ENCODE assay signal across 15 cellular contexts in genomic region chr10:47239211-47239610, GRCh38.
DNase-seq lines count a peak whose midpoint lies in the region; ATAC-seq and TF ChIP-seq lines count a peak whose summit lies in the region.
"Had no signal": no experiment of that assay in that cellular context is flagged by ENCODE, and none has a peak within 500 bp of the region (broad histone marks: within the 10 kb centered on the region; RNA-seq: fewer than 3 reads in every experiment).

No MANE protein-coding gene starts in this region.

- H2AFZ ChIP-seq in DND-41 (ENCODE audit: low read depth, low read length) = no peak overlapping the region

- H3K27ac ChIP-seq in DND-41 (ENCODE audit: low read length) (no peak overlapping the region), endodermal cell (ENCODE audit: low read depth, low read length) (no peak overlapping the region)
- H3K27ac ChIP-seq: A549, C4-2B had no signal

- POLR2A ChIA-PET in GM10248 (lab: Yijun Ruan, JAX) = no interaction called here

- H3K27me3 ChIP-seq in DND-41 (ENCODE audit: insufficient read depth, low read length, poor library complexity) = no peaks in the 10 kb centered on the region
- H3K27me3 ChIP-seq in endodermal cell (ENCODE audit: control insufficient read depth, insufficient read depth, low read length, poor library complexity, severe bottlenecking) = peaks cover 49% of the 10 kb centered on the region
- H3K27me3 ChIP-seq: BE2C had no signal

- H3K9me3 ChIP-seq in DND-41 (ENCODE audit: insufficient read depth, low read length, severe bottlenecking) (no peaks in the 10 kb centered on the region), endodermal cell (ENCODE audit: control insufficient read depth, low read length) (no peaks in the 10 kb centered on the region)
- H3K9me3 ChIP-seq: A549, BE2C had no signal

- H4K20me1 ChIP-seq in DND-41 (ENCODE audit: insufficient read depth, low read length) = no peaks in the 10 kb centered on the region

- TF ChIP-seq CTCF in DND-41 (IDR thresholded peaks at IDR 0.05; ENCODE audit: borderline replicate concordance, extremely low read depth, low read length, poor library complexity, severe bottlenecking) = no peak
- TF ChIP-seq CTCF in endodermal cell (conservative IDR thresholded peaks at IDR 0.05) = no peak
- no peak for TF ChIP-seq CTCF in osteocyte (IDR thresholded peaks at IDR 0.05)
- TF ChIP-seq CTCF in GM10248 (IDR thresholded peaks at IDR 0.05; ENCODE audit: control extremely low read depth, extremely low read depth, low read depth, missing control alignments) = no peak

- H3K9ac ChIP-seq in DND-41 (ENCODE audit: low read depth, low read length) (no peak overlapping the region), endodermal cell (ENCODE audit: extremely low read depth, low read length, poor library complexity, severe bottlenecking) (no peak overlapping the region)

- H3K27ac Mint-ChIP-seq in endodermal cell = no peak overlapping the region
- no peak overlapping the region for H3K27ac Mint-ChIP-seq in osteocyte (ENCODE audit: unreplicated experiment)
- H3K27ac Mint-ChIP-seq: CD8-positive, alpha-beta T cell; HFFc6 had no signal

- H3K4me1 Mint-ChIP-seq in endodermal cell = peaks cover 10% of the 10 kb centered on the region
- H3K4me1 Mint-ChIP-seq in osteocyte (ENCODE audit: unreplicated experiment) = no peaks in the 10 kb centered on the region

- CTCF ChIA-PET in GM10248 (lab: Yijun Ruan, JAX) = interaction anchor here (1.0 kb wide), 2 partner anchors 9 to 33 kb away, joined by 3 to 4 read pairs; no protein-coding TSS in a partner anchor

- DNase-seq in D341Med (ENCODE audit: low spot score) (peak; percentile 9), DND-41 (no peak), endodermal cell (peak; percentile 16), osteocyte (ENCODE audit: extremely low spot score, unreplicated experiment) (peak; percentile 21), inferior parietal cortex (ENCODE audit: extremely low spot score) (no peak), NCI-H69 (lab: John Stamatoyannopoulos, UW) (no peak), GM10248 (ENCODE audit: extremely low spot score) (no peak)
- DNase-seq: BE2C, COR-L47, GF-D8, HCEC 1CT, HFFc6 had no signal

- H3K36me3 ChIP-seq in DND-41 (ENCODE audit: insufficient read depth, low read length) (no peaks in the 10 kb centered on the region), endodermal cell (ENCODE audit: control insufficient read depth, insufficient read depth, low read length) (no peaks in the 10 kb centered on the region)
- H3K36me3 ChIP-seq: BE2C had no signal

- peaks cover 40% of the 10 kb centered on the region for H3K27me3 Mint-ChIP-seq in endodermal cell (ENCODE audit: insufficient read depth)
- peaks cover 6% of the 10 kb centered on the region for H3K27me3 Mint-ChIP-seq in osteocyte (ENCODE audit: unreplicated experiment)

- H3K79me2 ChIP-seq in DND-41 (ENCODE audit: insufficient read depth, low read length) = no peaks in the 10 kb centered on the region

- no peak overlapping the region for H3K4me2 ChIP-seq in DND-41 (ENCODE audit: insufficient read depth, low read length)
- H3K4me2 ChIP-seq: A549 had no signal

- H3K9me3 Mint-ChIP-seq in endodermal cell (no peaks in the 10 kb centered on the region), osteocyte (ENCODE audit: unreplicated experiment) (no peaks in the 10 kb centered on the region)
- H3K9me3 Mint-ChIP-seq: CD8-positive, alpha-beta T cell; HFFc6 had no signal

- 86 to 91% methylated on average over 2 to 3 of the region's 3 CpGs for WGBS in endodermal cell (ENCODE audit: insufficient coverage in 1 of 2, insufficient read length in 1 of 2), 2 experiments

- ATAC-seq in DND-41 (ENCODE audit: insufficient read depth, low read depth) = peak; percentile 49; the same call in 2 of the 3 replicates
- ATAC-seq: A549; CD8-positive, alpha-beta T cell had no signal

- H3K4me3 Mint-ChIP-seq in endodermal cell (no peak overlapping the region), osteocyte (ENCODE audit: unreplicated experiment) (no peak overlapping the region)
- H3K4me3 Mint-ChIP-seq: CD8-positive, alpha-beta T cell; HFFc6 had no signal

- H3K36me3 Mint-ChIP-seq in endodermal cell (ENCODE audit: low read depth) = no peaks in the 10 kb centered on the region
- no peaks in the 10 kb centered on the region for H3K36me3 Mint-ChIP-seq in osteocyte (ENCODE audit: unreplicated experiment)
- H3K36me3 Mint-ChIP-seq: CD8-positive, alpha-beta T cell had no signal

- no peak overlapping the region for H3K4me3 ChIP-seq in DND-41 (ENCODE audit: low read depth in 1 of 2, low read length in 2 of 2)
- no peak overlapping the region for H3K4me3 ChIP-seq in endodermal cell (ENCODE audit: low read length)
- H3K4me3 ChIP-seq: A549 had no signal

- H3K4me1 ChIP-seq in DND-41 (ENCODE audit: insufficient read depth, low read length) (0 out of 2 replicates have a peak, but pooled peaks cover 2% of the 10 kb centered on the region), endodermal cell (ENCODE audit: control insufficient read depth, insufficient read depth, low read length) (no peaks in the 10 kb centered on the region)
- H3K4me1 ChIP-seq: A549, BE2C had no signal

Comparison
In these comparisons a context has a peak if more than half of its experiments do, and no peak if none do; other contexts are left out.
1. DNase-seq: peak in D341Med (single experiment), endodermal cell (single experiment) and osteocyte (single experiment); none in DND-41 (single experiment), inferior parietal cortex (single experiment), NCI-H69 (single experiment) and GM10248 (single experiment).